8 cellular contexts compared by ENCODE assay signal in the genomic region with DNA sequence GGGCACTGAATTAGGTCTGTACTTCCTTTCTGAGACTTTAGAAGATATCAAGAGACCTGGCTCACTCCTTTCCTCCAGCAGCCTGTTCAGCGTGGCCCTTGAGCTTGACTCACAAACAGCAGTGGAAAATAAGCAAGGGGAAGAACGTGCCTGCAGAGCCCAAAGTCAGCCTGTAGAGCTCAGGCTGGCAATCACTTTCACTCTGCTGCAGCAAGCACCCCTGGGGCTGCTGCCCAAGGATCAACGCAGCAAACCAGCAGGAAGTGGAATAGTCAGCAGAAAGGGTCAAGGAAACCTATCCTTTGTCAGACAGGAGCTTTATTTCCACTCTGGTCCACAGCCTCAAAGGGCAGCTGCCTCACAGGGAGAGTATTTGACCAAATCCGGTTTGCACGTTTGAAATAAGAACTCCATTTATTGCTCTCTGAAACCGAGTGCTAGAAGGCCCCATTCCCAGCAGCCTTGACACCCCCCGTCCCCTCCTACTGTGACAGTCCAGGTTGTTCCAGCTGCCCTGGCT.
A peak's percentile ranks its signal among the peaks of the same experiment; 100 is the strongest.
DNase-seq lines count a peak whose midpoint lies in the region; ATAC-seq and TF ChIP-seq lines count a peak whose summit lies in the region.

No MANE protein-coding gene starts in this region.

- no peaks in the 10 kb centered on the region for H3K27me3 Mint-ChIP-seq in T-helper 2 cell treated with Interferon-gamma antibody and Interleukin-4, amounts not matched to agents 5 μg/mL and 100 μg/mL, for 36 hours (ENCODE audit: low read depth)
- no peaks in the 10 kb centered on the region for H3K27me3 Mint-ChIP-seq in naive B cell

- H3K27ac ChIP-seq in upper lobe of right lung = peak overlapping the region; percentile 81

- no peak for TF ChIP-seq CTCF in upper lobe of right lung (IDR thresholded peaks at IDR 0.05)

- H3K27ac Mint-ChIP-seq in T-helper 2 cell treated with Interferon-gamma antibody and Interleukin-4, amounts not matched to agents 5 μg/mL and 100 μg/mL, for 36 hours = peak overlapping the region; percentile 98
- H3K27ac Mint-ChIP-seq in naive B cell = peak overlapping the region; percentile 88 to 97 (median 94)

- H3K36me3 Mint-ChIP-seq in T-helper 2 cell treated with Interferon-gamma antibody and Interleukin-4, amounts not matched to agents 5 μg/mL and 100 μg/mL, for 36 hours (ENCODE audit: low read depth) = peaks cover 11% of the 10 kb centered on the region
- peaks cover 0 to 8% of the 10 kb centered on the region in 2 donors for H3K36me3 Mint-ChIP-seq in naive B cell

- peak overlapping the region; percentile 76 for H3K4me3 Mint-ChIP-seq in T-helper 2 cell treated with Interferon-gamma antibody and Interleukin-4, amounts not matched to agents 5 μg/mL and 100 μg/mL, for 36 hours
- H3K4me3 Mint-ChIP-seq in naive B cell = peak overlapping the region; percentile 17 to 90 (median 62)

- H3K9me3 ChIP-seq in upper lobe of right lung = no peaks in the 10 kb centered on the region

- no peaks in the 10 kb centered on the region for H3K36me3 ChIP-seq in upper lobe of right lung

- H3K4me1 Mint-ChIP-seq in T-helper 2 cell treated with Interferon-gamma antibody and Interleukin-4, amounts not matched to agents 5 μg/mL and 100 μg/mL, for 36 hours (ENCODE audit: low read depth) = peaks cover 67% of the 10 kb centered on the region
- H3K4me1 Mint-ChIP-seq in naive B cell = peaks cover 27 to 33% (median 29%) of the 10 kb centered on the region in 3 donors

- no peaks in the 10 kb centered on the region for H3K9me3 Mint-ChIP-seq in T-helper 2 cell treated with Interferon-gamma antibody and Interleukin-4, amounts not matched to agents 5 μg/mL and 100 μg/mL, for 36 hours
- H3K9me3 Mint-ChIP-seq in naive B cell = peaks cover 0 to 5% (median 0%) of the 10 kb centered on the region in 7 donors

- intact Hi-C loops in upper lobe of right lung (cut with DNase I) = no loop called here

- no peaks in the 10 kb centered on the region for H3K4me1 ChIP-seq in upper lobe of right lung

- H3K27me3 ChIP-seq in upper lobe of right lung = no peaks in the 10 kb centered on the region

- H3K4me3 ChIP-seq in upper lobe of right lung = peak overlapping the region; percentile 17

- ATAC-seq in GM18519 (IDR thresholded peaks at IDR 0.05; ENCODE audit: low FRiP score, unreplicated experiment) (peak; percentile 23), HG03039 (IDR thresholded peaks at IDR 0.05; ENCODE audit: unreplicated experiment) (peak; percentile 24), naive B cell (ENCODE audit: low read depth in 2 of 2) (peak; percentile 48 to 53), upper lobe of right lung (peak; percentile 64)

- peak; percentile 63 for DNase-seq in T-helper 2 cell treated with Interferon-gamma antibody and Interleukin-4, amounts not matched to agents 5 μg/mL and 100 μg/mL, for 36 hours (ENCODE audit: low spot score)
- DNase-seq in cerebellum (ENCODE audit: low spot score) (peak; percentile 26), naive B cell (peak; percentile 34), upper lobe of right lung (no peak), ureter (ENCODE audit: low spot score) (no peak), activated gamma-delta T cell (lab: John Stamatoyannopoulos, UW) (no peak)

Comparison
In these comparisons a context has a peak if more than half of its experiments do, and no peak if none do; other contexts are left out.
1. DNase-seq: peak in T-helper 2 cell treated with Interferon-gamma antibody and Interleukin-4, amounts not matched to agents 5 μg/mL and 100 μg/mL, for 36 hours (single experiment), cerebellum (single experiment) and naive B cell (single experiment); none in upper lobe of right lung (single experiment), ureter (single experiment) and activated gamma-delta T cell (single experiment).
2. Peak in every context shown above with its lines, with median percentiles within 50 percentile points of each other: ATAC-seq.